24 cellular contexts compared by ENCODE assay signal in the genomic region with DNA sequence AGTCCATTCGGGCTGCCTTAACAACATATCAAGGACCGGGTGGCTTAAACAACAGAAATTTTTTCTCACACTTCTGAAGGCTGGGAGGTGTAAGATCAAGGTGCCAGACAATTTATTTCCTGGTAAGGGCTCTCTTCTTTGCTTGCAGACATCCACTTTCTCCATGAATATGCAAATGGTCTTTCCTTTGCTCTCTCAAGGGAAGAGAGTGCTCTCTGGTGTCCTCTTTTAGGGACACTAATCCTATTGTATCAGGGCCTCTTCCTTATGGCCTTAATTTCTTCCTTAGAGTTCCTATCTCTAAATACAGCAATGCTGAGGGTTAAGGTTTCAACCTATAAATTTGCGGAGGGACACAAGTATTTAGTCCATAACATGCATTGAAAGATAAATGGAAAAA.
DNase-seq lines count a peak whose midpoint lies in the region; ATAC-seq and TF ChIP-seq lines count a peak whose summit lies in the region.
"Had no signal": no experiment of that assay in that cellular context is flagged by ENCODE, and none has a peak within 500 bp of the region (broad histone marks: within the 10 kb centered on the region; RNA-seq: fewer than 3 reads in every experiment).

No MANE protein-coding gene starts in this region.

- H3K9ac ChIP-seq in H9 (ENCODE audit: extremely low read depth, insufficient read length, low read length) (no peak overlapping the region), NT2/D1 (ENCODE audit: insufficient read length, low read depth) (no peak overlapping the region), endodermal cell (ENCODE audit: extremely low read depth, low read length, poor library complexity, severe bottlenecking) (no peak overlapping the region)

- H3K27me3 Mint-ChIP-seq in Calu3 (ENCODE audit: unreplicated experiment) (no peaks in the 10 kb centered on the region), H9 (ENCODE audit: low read depth) (no peaks in the 10 kb centered on the region), endodermal cell (ENCODE audit: insufficient read depth) (no peaks in the 10 kb centered on the region)
- H3K27me3 Mint-ChIP-seq: CD4-positive, CD25-positive, alpha-beta regulatory T cell; memory B cell; stimulated activated memory B cell treated with anti-CD40 and anti-IgM and Interleukin-4, amounts not matched to agents 10 μg/mL and 1 μg/mL and 100 μg/mL, for 72 hours had no signal

- no peak overlapping the region for H2BK20ac ChIP-seq in H9 (ENCODE audit: low read depth, low read length, poor library complexity, severe bottlenecking)

- H3T11ph ChIP-seq in H9 (ENCODE audit: low read length), result no peak overlapping the region

- no peak for ATAC-seq in HG02642 (IDR thresholded peaks at IDR 0.05; ENCODE audit: poor library complexity, unreplicated experiment)
- ATAC-seq in GM21825 (IDR thresholded peaks at IDR 0.05; ENCODE audit: unreplicated experiment), result no peak
- ATAC-seq: activated CD8-positive, alpha-beta T cell treated with anti-CD3 and anti-CD28 coated beads, Interleukin-2, amount 10 ng/mL, durations not matched to agents 7 days and 5 days; GM12878; HepG2; stimulated activated memory B cell treated with anti-CD40 and anti-IgM and Interleukin-4, amounts not matched to agents 10 μg/mL and 1 μg/mL and 100 μg/mL, for 72 hours had no signal

- no peak overlapping the region for H3K27ac ChIP-seq in H9 (ENCODE audit: insufficient read length, low read depth, low read length)
- no peak overlapping the region for H3K27ac ChIP-seq in endodermal cell (ENCODE audit: low read depth, low read length)
- H3K27ac ChIP-seq: adrenal gland, coronary artery, Peyer's patch had no signal

- no peak overlapping the region for H3K18ac ChIP-seq in H9 (ENCODE audit: insufficient read length, low read depth, low read length)

- H3K79me1 ChIP-seq in H9 (ENCODE audit: insufficient read depth, low read depth, low read length, poor library complexity, severe bottlenecking), result no peaks in the 10 kb centered on the region

- TF ChIP-seq CTCF in Calu3 (IDR thresholded peaks at IDR 0.05; ENCODE audit: unreplicated experiment) (no peak), H9 (conservative IDR thresholded peaks at IDR 0.05) (peak; percentile 61; the same call in 2 of the 3 replicates), endodermal cell (conservative IDR thresholded peaks at IDR 0.05) (peak; percentile 66)

- DNase-seq in Calu3 (peak; percentile 3), H9 (no peak), NT2/D1 (ENCODE audit: low read depth, low spot score) (peak; percentile 22), endodermal cell (no peak), foreskin melanocyte (no peak), UCSD-AML1 (lab: John Stamatoyannopoulos, UW; ENCODE audit: unreplicated experiment) (no peak)
- DNase-seq: activated CD4-positive, alpha-beta T cell treated with anti-CD3 and anti-CD28 coated beads for 1 hour; activated CD8-positive, alpha-beta T cell treated with anti-CD3 and anti-CD28 coated beads, Interleukin-2, amount 10 ng/mL, durations not matched to agents 7 days and 5 days; adrenal gland; CD4-positive, CD25-positive, alpha-beta regulatory T cell; NCI-H1436; NCI-H2171 treated with DMSO at 0.1 percent for 48 hours; NCI-H774; nucleus accumbens; Peyer's patch; small intestine; T-helper 9 cell had no signal

- H3K4me3 Mint-ChIP-seq in Calu3 (ENCODE audit: low read depth, unreplicated experiment) (no peak overlapping the region), H9 (no peak overlapping the region), endodermal cell (no peak overlapping the region)
- H3K4me3 Mint-ChIP-seq: activated CD8-positive, alpha-beta T cell treated with anti-CD3 and anti-CD28 coated beads, Interleukin-2, amount 10 ng/mL, durations not matched to agents 7 days and 5 days; memory B cell; stimulated activated memory B cell treated with anti-CD40 and anti-IgM and Interleukin-4, amounts not matched to agents 10 μg/mL and 1 μg/mL and 100 μg/mL, for 72 hours had no signal

- no peak overlapping the region for H3K56ac ChIP-seq in H9 (ENCODE audit: insufficient read length, low read depth, low read length)

- no peak overlapping the region for H3K4me2 ChIP-seq in H9 (ENCODE audit: insufficient read depth, insufficient read length, low read length)

- H4K8ac ChIP-seq in H9 (replicated peaks; ENCODE audit: insufficient read length, low read depth, low read length), result no peak overlapping the region

- CTCF ChIA-PET in Calu3 (lab: Charles Lee), result interaction anchor here (1.5 kb wide), 1 partner anchor 397 kb away, joined by 6 read pairs; no protein-coding TSS in a partner anchor

- H3K4ac ChIP-seq in H9 (ENCODE audit: low read depth, low read length), result no peak overlapping the region

- no peak overlapping the region for H2AK5ac ChIP-seq in H9 (ENCODE audit: insufficient read length, low read length)

- H3K23ac ChIP-seq in H9 (ENCODE audit: insufficient read length, low read depth, low read length), result no peak overlapping the region

- no peak overlapping the region for H3K14ac ChIP-seq in H9 (ENCODE audit: insufficient read depth, low read length)

- H4K91ac ChIP-seq in H9 (ENCODE audit: insufficient read length, low read depth, low read length), result no peak overlapping the region

- H3K79me2 ChIP-seq in H9 (ENCODE audit: insufficient read depth, low read length), result no peaks in the 10 kb centered on the region

- H3K27me3 ChIP-seq in H9 (ENCODE audit: insufficient read depth, low read length), result no peaks in the 10 kb centered on the region
- no peaks in the 10 kb centered on the region for H3K27me3 ChIP-seq in NT2/D1 (ENCODE audit: insufficient read depth, insufficient read length)
- H3K27me3 ChIP-seq in endodermal cell (ENCODE audit: control insufficient read depth, insufficient read depth, low read length, poor library complexity, severe bottlenecking), result no peaks in the 10 kb centered on the region
- H3K27me3 ChIP-seq: adrenal gland, Peyer's patch had no signal

- no peak overlapping the region for H2BK12ac ChIP-seq in H9 (ENCODE audit: insufficient read length, low read depth, low read length)

- no peaks in the 10 kb centered on the region for H3K23me2 ChIP-seq in H9 (ENCODE audit: insufficient read length, low read depth, low read length, poor library complexity, severe bottlenecking)

- H3K9me3 Mint-ChIP-seq in Calu3 (ENCODE audit: low read depth, unreplicated experiment), result no peaks in the 10 kb centered on the region
- H3K9me3 Mint-ChIP-seq in H9, result no peaks in the 10 kb centered on the region
- H3K9me3 Mint-ChIP-seq in endodermal cell, result no peaks in the 10 kb centered on the region

- H3K4me1 ChIP-seq in H9 (ENCODE audit: insufficient read depth, low read length) (no peaks in the 10 kb centered on the region), NT2/D1 (ENCODE audit: insufficient read depth, insufficient read length) (no peaks in the 10 kb centered on the region), endodermal cell (ENCODE audit: control insufficient read depth, insufficient read depth, low read length) (no peaks in the 10 kb centered on the region)
- H3K4me1 ChIP-seq: adrenal gland, Peyer's patch had no signal

- H3K27ac Mint-ChIP-seq in Calu3 (ENCODE audit: unreplicated experiment), result no peak overlapping the region
- no peak overlapping the region for H3K27ac Mint-ChIP-seq in H9
- no peak overlapping the region for H3K27ac Mint-ChIP-seq in endodermal cell
- H3K27ac Mint-ChIP-seq: activated CD8-positive, alpha-beta T cell treated with anti-CD3 and anti-CD28 coated beads, Interleukin-2, amount 10 ng/mL, durations not matched to agents 7 days and 5 days; CD4-positive, CD25-positive, alpha-beta regulatory T cell; memory B cell; stimulated activated memory B cell treated with anti-CD40 and anti-IgM and Interleukin-4, amounts not matched to agents 10 μg/mL and 1 μg/mL and 100 μg/mL, for 72 hours had no signal

- no peak overlapping the region for H2BK120ac ChIP-seq in H9 (ENCODE audit: low read depth, low read length, poor library complexity, severe bottlenecking)

- intact Hi-C loops in Calu3 (cut with micrococcal nuclease; ENCODE audit: unreplicated experiment), result loop anchor here (1.0 to 10.0 kb wide), 2 partner anchors 378 to 1307 kb away; no protein-coding TSS in a partner anchor

- H4K20me1 ChIP-seq in H9 (ENCODE audit: control insufficient read depth, insufficient read depth, insufficient read length), result no peaks in the 10 kb centered on the region

- BruUV-seq in Calu3 (replicated peaks; lab: Mats Ljungman, UMichigan), result no TSS peak

- H4K5ac ChIP-seq in H9 (ENCODE audit: insufficient read length, low read depth, low read length), result no peak overlapping the region

- H2BK15ac ChIP-seq in H9 (ENCODE audit: low read depth, low read length), result no peak overlapping the region

- H3K36me3 Mint-ChIP-seq in Calu3 (ENCODE audit: insufficient read depth, unreplicated experiment) (no peaks in the 10 kb centered on the region), H9 (ENCODE audit: insufficient read depth in 1 of 3, low read depth in 3 of 3) (no peaks in the 10 kb centered on the region), endodermal cell (ENCODE audit: low read depth) (no peaks in the 10 kb centered on the region)
- H3K36me3 Mint-ChIP-seq: CD4-positive, CD25-positive, alpha-beta regulatory T cell; memory B cell; stimulated activated memory B cell treated with anti-CD40 and anti-IgM and Interleukin-4, amounts not matched to agents 10 μg/mL and 1 μg/mL and 100 μg/mL, for 72 hours had no signal

- H3K9me3 ChIP-seq in H9 (ENCODE audit: control insufficient read depth, low read depth, low read length) (no peaks in the 10 kb centered on the region), NT2/D1 (ENCODE audit: insufficient read depth, low read length) (no peaks in the 10 kb centered on the region), endodermal cell (ENCODE audit: control insufficient read depth, low read length) (no peaks in the 10 kb centered on the region)
- H3K9me3 ChIP-seq: adrenal gland, Peyer's patch had no signal

- H3K36me3 ChIP-seq in NT2/D1 (ENCODE audit: insufficient read depth, insufficient read length, low read length) (no peaks in the 10 kb centered on the region), endodermal cell (ENCODE audit: control insufficient read depth, insufficient read depth, low read length) (no peaks in the 10 kb centered on the region)
- H3K36me3 ChIP-seq: adrenal gland, Peyer's patch had no signal

- no peak overlapping the region for H2AFZ ChIP-seq in H9 (ENCODE audit: low read length)

- no CpG with 5 or more reads among the region's 3 CpGs for WGBS in H9 (ENCODE audit: extremely low coverage, insufficient read length, low lambda C conversion rate)
- 74 to 80% methylated on average over 1 to 3 of the region's 3 CpGs for WGBS in endodermal cell (ENCODE audit: insufficient coverage in 1 of 2, insufficient read length in 1 of 2), 2 experiments

- H3K4me1 Mint-ChIP-seq in Calu3 (ENCODE audit: low read depth, unreplicated experiment) (no peaks in the 10 kb centered on the region), H9 (0 out of 4 replicates have a peak, but pooled peaks cover 2 to 4% of the 10 kb centered on the region in 2 experiments), endodermal cell (no peaks in the 10 kb centered on the region)
- H3K4me1 Mint-ChIP-seq: CD4-positive, CD25-positive, alpha-beta regulatory T cell; memory B cell; stimulated activated memory B cell treated with anti-CD40 and anti-IgM and Interleukin-4, amounts not matched to agents 10 μg/mL and 1 μg/mL and 100 μg/mL, for 72 hours had no signal

- no peak overlapping the region for H2BK5ac ChIP-seq in H9 (ENCODE audit: insufficient read length, low read length)

- H3K4me3 ChIP-seq in NT2/D1 (ENCODE audit: insufficient read length, low read depth) (no peak overlapping the region), endodermal cell (ENCODE audit: low read length) (no peak overlapping the region)
- H3K4me3 ChIP-seq: adrenal gland, coronary artery, GM12878, Peyer's patch had no signal

Comparison
In these comparisons a context has a peak if more than half of its experiments do, and no peak if none do; other contexts are left out.
1. DNase-seq: peak in Calu3 (single experiment) and NT2/D1 (single experiment); none in H9 (single experiment), endodermal cell (single experiment), foreskin melanocyte (single experiment) and UCSD-AML1 (single experiment).